Comparison of ENCODE assay signal across 18 cellular contexts in genomic region chr11:82873919-82874333, GRCh38. TPM values are rescaled to one million over a fixed set of nuclear protein-coding genes. Genes with fewer than 3 reads are reported as not detected.
DNase-seq lines count a peak whose midpoint lies in the region; ATAC-seq, FAIRE-seq and TF ChIP-seq lines count a peak whose summit lies in the region.
"Had no signal": no experiment of that assay in that cellular context is flagged by ENCODE, and none has a peak within 500 bp of the region (broad histone marks: within the 10 kb centered on the region; RNA-seq: fewer than 3 reads in every experiment).

No MANE protein-coding gene starts in this region.

- H3K4me1 ChIP-seq in right lobe of liver = peaks cover 0 to 13% (median 5%) of the 10 kb centered on the region in 4 donors
- peaks cover 0 to 16% (median 3%) of the 10 kb centered on the region in 4 donors for H3K4me1 ChIP-seq in sigmoid colon
- H3K4me1 ChIP-seq: foreskin keratinocyte had no signal

- H3K4me3 ChIP-seq in right lobe of liver (no peak overlapping the region), sigmoid colon (no peak overlapping the region)
- H3K4me3 ChIP-seq: smooth muscle cell had no signal

- TF ChIP-seq EP300 in sigmoid colon (IDR thresholded peaks at IDR 0.05) = no peak

- 62% methylated on average over 5 of the region's 5 CpGs for WGBS in right lobe of liver (ENCODE audit: insufficient coverage, low coverage, low lambda C conversion rate, missing lambda C conversion rate)
- WGBS in sigmoid colon, 2 donors = 65 to 78% methylated on average over 5 of the region's 5 CpGs

- no peaks in the 10 kb centered on the region for H3K27me3 Mint-ChIP-seq in activated CD4-positive, alpha-beta T cell treated with anti-CD3 and anti-CD28 coated beads, Interleukin-2, amount 10 ng/mL, durations not matched to agents 24 days and 14 days
- H3K27me3 Mint-ChIP-seq in activated T-helper 17 cell treated with anti-CD3 and anti-CD28 coated beads, Interleukin-2, amount 50 U/mL, for 72 hours = no peaks in the 10 kb centered on the region
- H3K27me3 Mint-ChIP-seq: progenitor cell of endocrine pancreas had no signal

- H3K9me3 ChIP-seq in right lobe of liver = no peaks in the 10 kb centered on the region
- H3K9me3 ChIP-seq in sigmoid colon = no peaks in the 10 kb centered on the region
- H3K9me3 ChIP-seq: SK-N-SH had no signal

- H3K27ac ChIP-seq in right lobe of liver (no peak overlapping the region), sigmoid colon (no peak overlapping the region)
- H3K27ac ChIP-seq: foreskin keratinocyte had no signal

- no peak for TF ChIP-seq CTCF in right lobe of liver (IDR thresholded peaks at IDR 0.05)
- TF ChIP-seq CTCF in sigmoid colon (IDR thresholded peaks at IDR 0.05) = no peak

- H3K27me3 ChIP-seq in right lobe of liver = no peaks in the 10 kb centered on the region
- H3K27me3 ChIP-seq in sigmoid colon = no peaks in the 10 kb centered on the region
- H3K27me3 ChIP-seq: foreskin keratinocyte had no signal

- ATAC-seq in activated T-helper 17 cell treated with anti-CD3 and anti-CD28 coated beads, Interleukin-2, amount 50 U/mL, for 72 hours (replicated peaks) = peak; percentile 52
- ATAC-seq in right lobe of liver (peak; percentile 36 to 73 (median 54)), GM19324 (IDR thresholded peaks at IDR 0.05; ENCODE audit: low FRiP score, unreplicated experiment) (no peak)
- ATAC-seq: foreskin keratinocyte had no signal

- TF ChIP-seq POLR2A in right lobe of liver (IDR thresholded peaks at IDR 0.05) (no peak), sigmoid colon (IDR thresholded peaks at IDR 0.05) (no peak)

- H3K36me3 ChIP-seq in right lobe of liver (no peaks in the 10 kb centered on the region), sigmoid colon (no peaks in the 10 kb centered on the region)

- intact Hi-C loops in activated CD4-positive, alpha-beta T cell treated with anti-CD3 and anti-CD28 coated beads, Interleukin-2, amount 10 ng/mL, durations not matched to agents 24 days and 14 days (cut with micrococcal nuclease) = loop anchor here (1.0 kb wide), 1 partner anchor 26 kb away; the partner anchor contains the start of gene PRCP
- intact Hi-C loops in right lobe of liver (cut with DNase I) (no loop called here), sigmoid colon (cut with DNase I) (no loop called here)

- peaks cover 23% of the 10 kb centered on the region for H3K4me1 Mint-ChIP-seq in activated CD4-positive, alpha-beta T cell treated with anti-CD3 and anti-CD28 coated beads, Interleukin-2, amount 10 ng/mL, durations not matched to agents 24 days and 14 days
- peaks cover 30% of the 10 kb centered on the region for H3K4me1 Mint-ChIP-seq in activated T-helper 17 cell treated with anti-CD3 and anti-CD28 coated beads, Interleukin-2, amount 50 U/mL, for 72 hours
- H3K4me1 Mint-ChIP-seq: neural crest cell had no signal

- peaks cover 20% of the 10 kb centered on the region for H3K9me3 Mint-ChIP-seq in activated CD4-positive, alpha-beta T cell treated with anti-CD3 and anti-CD28 coated beads, Interleukin-2, amount 10 ng/mL, durations not matched to agents 24 days and 14 days
- peaks cover 6% of the 10 kb centered on the region for H3K9me3 Mint-ChIP-seq in activated T-helper 17 cell treated with anti-CD3 and anti-CD28 coated beads, Interleukin-2, amount 50 U/mL, for 72 hours

- FAIRE-seq in HTR-8/SVneo (lab: Jason Lieb, UNC) = peak; percentile 70

- peak overlapping the region; percentile 5 for H3K4me3 Mint-ChIP-seq in activated CD4-positive, alpha-beta T cell treated with anti-CD3 and anti-CD28 coated beads, Interleukin-2, amount 10 ng/mL, durations not matched to agents 24 days and 14 days
- H3K4me3 Mint-ChIP-seq in activated T-helper 17 cell treated with anti-CD3 and anti-CD28 coated beads, Interleukin-2, amount 50 U/mL, for 72 hours = peak overlapping the region; percentile 33
- H3K4me3 Mint-ChIP-seq: neural crest cell had no signal

- peaks cover 10% of the 10 kb centered on the region for H3K36me3 Mint-ChIP-seq in activated CD4-positive, alpha-beta T cell treated with anti-CD3 and anti-CD28 coated beads, Interleukin-2, amount 10 ng/mL, durations not matched to agents 24 days and 14 days (ENCODE audit: low read depth)
- H3K36me3 Mint-ChIP-seq in activated T-helper 17 cell treated with anti-CD3 and anti-CD28 coated beads, Interleukin-2, amount 50 U/mL, for 72 hours (ENCODE audit: low read depth) = no peaks in the 10 kb centered on the region

- H3K27ac Mint-ChIP-seq in activated CD4-positive, alpha-beta T cell treated with anti-CD3 and anti-CD28 coated beads, Interleukin-2, amount 10 ng/mL, durations not matched to agents 24 days and 14 days = peak overlapping the region; percentile 68
- peak overlapping the region; percentile 56 for H3K27ac Mint-ChIP-seq in activated T-helper 17 cell treated with anti-CD3 and anti-CD28 coated beads, Interleukin-2, amount 50 U/mL, for 72 hours
- H3K27ac Mint-ChIP-seq: progenitor cell of endocrine pancreas had no signal

- peak; percentile 59 for DNase-seq in activated CD4-positive, alpha-beta T cell treated with anti-CD3 and anti-CD28 coated beads, Interleukin-2, amount 10 ng/mL, durations not matched to agents 24 days and 14 days
- DNase-seq in activated CD4-positive, alpha-beta T cell treated with anti-CD3 and anti-CD28 coated beads, Interleukin-2, amount 50 U/mL, for 1 hour = no peak
- no peak for DNase-seq in HTR-8/SVneo (ENCODE audit: insufficient read length, low spot score)
- DNase-seq in right lobe of liver = no peak
- no peak for DNase-seq in sigmoid colon
- DNase-seq in RKO (ENCODE audit: low spot score) = no peak
- DNase-seq: anterior cingulate cortex, DMS53, foreskin keratinocyte, midbrain, NCI-H1417, NCI-H748 treated with DMSO at 0.1 percent for 48 hours, SK-N-SH had no signal

RNA-seq across cellular contexts. Expression of gene PRCP, which starts 26.3 kb away (rescaled TPM):
- 20.6 and 22.6 TPM in 2 replicates for total RNA-seq in activated CD4-positive, alpha-beta T cell treated with anti-CD3 and anti-CD28 coated beads, Interleukin-2, amount 10 ng/mL, durations not matched to agents 24 days and 14 days
- total RNA-seq in activated T-helper 17 cell treated with anti-CD3 and anti-CD28 coated beads, Interleukin-2, amount 50 U/mL, for 72 hours = 10 to 100 TPM; 20.9 to 26.9 TPM
- 10 to 100 TPM; 35.4 to 84.9 (median 49.4) TPM for total RNA-seq in right lobe of liver
- total RNA-seq in sigmoid colon = 10 to 100 TPM; 27.4 to 40.2 (median 35.5) TPM
- polyA plus RNA-seq in sigmoid colon = 10 to 100 TPM; 12.6 to 32.0 (median 23.6) TPM

RNA-seq across cellular contexts. Expression of gene DDIAS, which starts 27.6 kb away (rescaled TPM):
- 25.2 and 26.9 TPM in 2 replicates for total RNA-seq in activated CD4-positive, alpha-beta T cell treated with anti-CD3 and anti-CD28 coated beads, Interleukin-2, amount 10 ng/mL, durations not matched to agents 24 days and 14 days
- 10 to 100 TPM in 1 of 2 donors, 1 to 10 TPM in 1; 6.1 to 17.3 TPM for total RNA-seq in activated T-helper 17 cell treated with anti-CD3 and anti-CD28 coated beads, Interleukin-2, amount 50 U/mL, for 72 hours
- total RNA-seq in right lobe of liver = 1 to 10 TPM in 3 of 6 experiments, under 1 TPM in 3; 0.83 to 3.1 (median 1.2) TPM
- total RNA-seq in sigmoid colon = under 1 TPM in 3 of 4 donors, not detected in 1; 0.16 to 0.71 (median 0.41) TPM
- polyA plus RNA-seq in sigmoid colon = 1 to 10 TPM in 1 of 3 donors, under 1 TPM in 2; 0.60 to 3.1 (median 0.92) TPM
